In the genomic region with DNA sequence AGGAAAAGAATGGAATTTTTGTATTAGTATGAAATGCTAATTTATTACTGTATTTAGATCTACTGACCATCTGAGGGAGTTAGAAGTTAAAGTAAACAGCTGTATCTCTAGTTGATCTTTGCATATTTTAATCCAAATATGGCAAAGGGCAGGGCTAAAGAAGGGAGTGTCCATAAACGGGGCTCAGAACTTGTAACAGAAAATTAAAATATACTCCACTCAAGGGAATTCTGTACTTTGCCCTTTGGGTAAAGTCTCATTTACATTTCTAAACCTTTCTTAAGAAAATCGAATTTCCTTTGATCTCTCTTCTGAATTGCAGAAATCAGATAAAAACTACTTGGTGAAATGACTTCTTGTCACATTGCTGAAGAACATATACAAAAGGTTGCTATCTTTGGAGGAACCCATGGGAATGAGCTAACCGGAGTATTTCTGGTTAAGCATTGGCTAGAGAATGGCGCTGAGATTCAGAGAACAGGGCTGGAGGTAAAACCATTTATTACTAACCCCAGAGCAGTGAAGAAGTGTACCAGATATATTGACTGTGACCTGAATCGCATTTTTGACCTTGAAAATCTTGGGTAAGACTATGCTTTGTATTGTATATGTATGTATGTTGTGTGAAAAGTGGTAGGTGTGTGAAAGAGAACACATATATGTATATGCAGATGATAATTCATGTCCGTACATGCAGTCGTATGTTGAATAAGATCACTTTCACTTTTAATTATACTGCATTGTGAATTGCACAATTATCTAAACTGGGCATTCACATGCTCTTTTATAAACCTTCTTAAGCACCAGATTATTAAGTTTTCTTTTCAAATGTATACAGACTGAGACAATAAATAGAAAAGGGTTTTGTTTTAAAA, we compare ENCODE assay signal across 10 cellular contexts. TPM values are rescaled to one million over a fixed set of nuclear protein-coding genes. Genes with fewer than 3 reads are reported as not detected.
DNase-seq lines count a peak whose midpoint lies in the region; ATAC-seq, FAIRE-seq and TF ChIP-seq lines count a peak whose summit lies in the region.
"Had no signal": no experiment of that assay in that cellular context is flagged by ENCODE, and none has a peak within 500 bp of the region (broad histone marks: within the 10 kb centered on the region; RNA-seq: fewer than 3 reads in every experiment).

A gene (plus strand): TSS at position 186 of the 875 bp plus-strand sequence. CDS start 163 bp downstream, at position 349.

- H3K36me3 ChIP-seq in A673 (ENCODE audit: insufficient read depth, low read length, poor library complexity, severe bottlenecking) = no peaks in the 10 kb centered on the region
- H3K36me3 ChIP-seq in naive thymus-derived CD4-positive, alpha-beta T cell (ENCODE audit: control insufficient read depth in 2 of 3, insufficient read depth in 3 of 3, low read length in 3 of 3) = no peaks in the 10 kb centered on the region

- H3K27me3 Mint-ChIP-seq in naive thymus-derived CD4-positive, alpha-beta T cell = peaks cover 0 to 12% (median 11%) of the 10 kb centered on the region in 5 donors

- BruUV-seq in A673 (replicated peaks; lab: Mats Ljungman, UMichigan) = no TSS peak

- H3K27ac ChIP-seq in A673 (ENCODE audit: low read depth, low read length, poor library complexity, severe bottlenecking) = no peak within 1 kb of the TSS
- no peak within 1 kb of the TSS for H3K27ac ChIP-seq in naive thymus-derived CD4-positive, alpha-beta T cell (ENCODE audit: low read depth, low read length)

- H3K4me3 ChIP-seq in A673 (ENCODE audit: low read depth, low read length, poor library complexity, severe bottlenecking) = peak within 1 kb of the TSS; percentile 35
- no peak within 1 kb of the TSS for H3K4me3 ChIP-seq in naive thymus-derived CD4-positive, alpha-beta T cell (ENCODE audit: low read length)

- CTCF ChIA-PET in A673 (lab: Charles Lee) = no interaction called here
- CTCF ChIA-PET in naive thymus-derived CD4-positive, alpha-beta T cell (lab: Charles Lee) = no interaction called here

- no peaks in the 10 kb centered on the region for H3K4me1 ChIP-seq in A673 (ENCODE audit: insufficient read depth, low read length, poor library complexity, severe bottlenecking)
- no peaks in the 10 kb centered on the region for H3K4me1 ChIP-seq in naive thymus-derived CD4-positive, alpha-beta T cell (ENCODE audit: control insufficient read depth in 2 of 2, insufficient read depth in 2 of 2, low read length in 2 of 2)

- H3K4me1 Mint-ChIP-seq in naive thymus-derived CD4-positive, alpha-beta T cell = peaks cover 0 to 7% (median 0%) of the 10 kb centered on the region in 7 donors

- H3K9me3 Mint-ChIP-seq in naive thymus-derived CD4-positive, alpha-beta T cell = no peaks in the 10 kb centered on the region
- H3K9me3 Mint-ChIP-seq: IgD-negative memory B cell had no signal

- no peaks in the 10 kb centered on the region for H3K9me3 ChIP-seq in A673 (ENCODE audit: low read depth, low read length, poor library complexity, severe bottlenecking)
- H3K9me3 ChIP-seq in naive thymus-derived CD4-positive, alpha-beta T cell (ENCODE audit: control insufficient read depth in 2 of 3, low read length in 3 of 3) = no peaks in the 10 kb centered on the region

- H3K27ac Mint-ChIP-seq in naive thymus-derived CD4-positive, alpha-beta T cell = peak within 1 kb of the TSS in 3 of 9 donors; percentile 3 to 25 (median 16)
- H3K27ac Mint-ChIP-seq: IgD-negative memory B cell had no signal

- POLR2A ChIA-PET in A673 (lab: Charles Lee; ENCODE audit: low non-redundant PET) = no interaction called here
- POLR2A ChIA-PET in naive thymus-derived CD4-positive, alpha-beta T cell (lab: Charles Lee) = no interaction called here

- TF ChIP-seq CTCF in A673 (conservative IDR thresholded peaks at IDR 0.05; ENCODE audit: low read depth, low read length) = no peak
- no peak for TF ChIP-seq CTCF in GM20000 (IDR thresholded peaks at IDR 0.05; ENCODE audit: extremely low read depth, missing control alignments)
- no peak for TF ChIP-seq CTCF in D721Med (IDR thresholded peaks at IDR 0.05; ENCODE audit: insufficient read depth, missing control alignments)

- no peak for FAIRE-seq in D721Med (lab: Jason Lieb, UNC)

- no peaks in the 10 kb centered on the region for H3K36me3 Mint-ChIP-seq in naive thymus-derived CD4-positive, alpha-beta T cell
- H3K36me3 Mint-ChIP-seq: IgD-negative memory B cell had no signal

- intact Hi-C loops in A673 (cut with micrococcal nuclease; ENCODE audit: unreplicated experiment) = no loop called here
- intact Hi-C loops in naive thymus-derived CD4-positive, alpha-beta T cell (cut with micrococcal nuclease) = no loop called here

- H3K4me3 Mint-ChIP-seq in naive thymus-derived CD4-positive, alpha-beta T cell = peak within 1 kb of the TSS; percentile 19 to 76 (median 54)

- H3K27me3 ChIP-seq in A673 (replicated peaks; ENCODE audit: insufficient read depth, low read depth, low read length, poor library complexity) = peaks cover 10% of the 10 kb centered on the region
- H3K27me3 ChIP-seq in naive thymus-derived CD4-positive, alpha-beta T cell (ENCODE audit: control insufficient read depth in 2 of 2, insufficient read depth in 2 of 2, low read length in 2 of 2) = no peaks in the 10 kb centered on the region

- no peak for ATAC-seq in naive thymus-derived CD4-positive, alpha-beta T cell

- no peak for DNase-seq in A673 (ENCODE audit: low spot score)
- DNase-seq in NCI-H526 (lab: John Stamatoyannopoulos, UW) = peak; percentile 44 to 58
- DNase-seq in fibroblast of gingiva (ENCODE audit: low read depth) = peak; percentile 45
- DNase-seq in naive thymus-derived CD4-positive, alpha-beta T cell = no peak
- no peak for DNase-seq in NCI-H1105 treated with DMSO at 0.1 percent for 48 hours (lab: John Stamatoyannopoulos, UW)
- no peak for DNase-seq in GM20000 (ENCODE audit: low spot score)
- no peak for DNase-seq in D721Med (ENCODE audit: insufficient read length, low spot score)
- DNase-seq in stimulated activated CD4-positive, alpha-beta T cell treated with anti-CD3 and anti-CD28 coated beads, Interleukin-4, amount 100 ng/mL, for 4 hours = no peak
- DNase-seq: T1000 had no signal

RNA-seq across cellular contexts. Expression of the gene that starts here (rescaled TPM):
- not detected in 2 replicates for total RNA-seq in A673 (2021)
- total RNA-seq in naive thymus-derived CD4-positive, alpha-beta T cell = not detected
- polyA plus RNA-seq in naive thymus-derived CD4-positive, alpha-beta T cell = not detected
- polyA plus RNA-seq: IgD-negative memory B cell had no signal

Comparison
In these comparisons a context has a peak if more than half of its experiments do, and no peak if none do; other contexts are left out.
1. DNase-seq: peak in NCI-H526 (2 of 2) and fibroblast of gingiva (single experiment); none in A673 (single experiment), naive thymus-derived CD4-positive, alpha-beta T cell (0 of 9), NCI-H1105 treated with DMSO at 0.1 percent for 48 hours (single experiment), GM20000 (single experiment), D721Med (single experiment) and stimulated activated CD4-positive, alpha-beta T cell treated with anti-CD3 and anti-CD28 coated beads, Interleukin-4, amount 100 ng/mL, for 4 hours (0 of 2).